15 cellular contexts compared by ENCODE assay signal in the genomic region with DNA sequence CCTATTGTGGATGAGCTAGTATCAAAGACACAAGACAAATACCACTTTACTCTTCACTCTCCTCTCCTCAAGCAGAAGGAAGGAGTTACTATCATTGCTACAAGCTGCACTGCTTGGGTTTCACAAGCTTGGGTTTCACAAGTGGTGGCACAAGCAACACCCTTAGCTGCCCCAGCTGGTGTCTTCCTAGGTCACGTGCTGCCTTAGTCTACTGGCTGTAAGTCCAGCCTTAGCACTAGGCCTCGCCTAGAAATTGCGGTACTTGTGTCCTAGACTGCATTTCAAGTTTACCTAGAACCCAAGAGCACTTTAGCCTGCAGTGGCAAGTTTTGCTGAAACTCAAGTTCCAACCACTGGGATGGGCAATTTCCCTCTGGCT.
"Had no signal": no experiment of that assay in that cellular context is flagged by ENCODE, and none has a peak within 500 bp of the region (broad histone marks: within the 10 kb centered on the region; RNA-seq: fewer than 3 reads in every experiment).

No MANE protein-coding gene starts in this region.

- H3K4me1 ChIP-seq: adrenal gland, colonic mucosa, parathyroid adenoma, sigmoid colon, spleen had no signal

- H3K27ac Mint-ChIP-seq: activated naive CD4-positive, alpha-beta T cell treated with anti-CD3 and anti-CD28 coated beads, Interleukin-2, amount 50 U/mL, for 24 hours; naive B cell; stimulated activated effector memory CD8-positive, alpha-beta T cell treated with anti-CD3 and anti-CD28 coated beads, Interleukin-12 subunit alpha, Interleukin-12 subunit beta, amount 100 ng/mL, for 72 hours; T-cell had no signal

- ATAC-seq: stimulated activated effector memory CD8-positive, alpha-beta T cell treated with anti-CD3 and anti-CD28 coated beads, Interleukin-12 subunit alpha, Interleukin-12 subunit beta, amount 100 ng/mL, for 72 hours had no signal

- H3K4me1 Mint-ChIP-seq: activated naive CD4-positive, alpha-beta T cell treated with anti-CD3 and anti-CD28 coated beads, Interleukin-2, amount 50 U/mL, for 24 hours; naive B cell; stimulated activated effector memory CD8-positive, alpha-beta T cell treated with anti-CD3 and anti-CD28 coated beads, Interleukin-12 subunit alpha, Interleukin-12 subunit beta, amount 100 ng/mL, for 72 hours; T-cell had no signal

- H3K27ac ChIP-seq: adrenal gland, colonic mucosa, neutrophil, parathyroid adenoma, sigmoid colon, spleen had no signal

- H3K36me3 Mint-ChIP-seq: stimulated activated effector memory CD8-positive, alpha-beta T cell treated with anti-CD3 and anti-CD28 coated beads, Interleukin-12 subunit alpha, Interleukin-12 subunit beta, amount 100 ng/mL, for 72 hours; T-cell had no signal

- H3K27me3 ChIP-seq: adrenal gland, colonic mucosa, neutrophil, sigmoid colon had no signal

- DNase-seq: activated CD4-positive, alpha-beta T cell treated with anti-CD3 and anti-CD28 coated beads for 1 hour; activated CD4-positive, alpha-beta T cell treated with anti-CD3 and anti-CD28 coated beads, Interleukin-2, amount 50 U/mL, for 48 hours; activated T-cell treated with anti-CD3 and anti-CD28 coated beads, Interleukin-2, amount 50 U/mL, for 1 hour; adrenal gland; caudate nucleus; colonic mucosa; naive B cell; sigmoid colon; spleen; T1000 had no signal

- H3K4me3 Mint-ChIP-seq: activated naive CD4-positive, alpha-beta T cell treated with anti-CD3 and anti-CD28 coated beads, Interleukin-2, amount 50 U/mL, for 24 hours; naive B cell; stimulated activated effector memory CD8-positive, alpha-beta T cell treated with anti-CD3 and anti-CD28 coated beads, Interleukin-12 subunit alpha, Interleukin-12 subunit beta, amount 100 ng/mL, for 72 hours; T-cell had no signal
